In genomic region chr15:38853608-38854007, GRCh38 we compare ENCODE assay signal across 9 cellular contexts.
DNase-seq lines count a peak whose midpoint lies in the region; ATAC-seq and TF ChIP-seq lines count a peak whose summit lies in the region.
"Had no signal": no experiment of that assay in that cellular context is flagged by ENCODE, and none has a peak within 500 bp of the region (broad histone marks: within the 10 kb centered on the region; RNA-seq: fewer than 3 reads in every experiment).

No MANE protein-coding gene starts in this region.

- no peak for TF ChIP-seq POLR2A in testis (IDR thresholded peaks at IDR 0.05)

- TF ChIP-seq CTCF in Loucy (conservative IDR thresholded peaks at IDR 0.05; ENCODE audit: low read length) (peak; percentile 70), dorsolateral prefrontal cortex (IDR thresholded peaks at IDR 0.05 in 54 of 56, conservative IDR thresholded peaks at IDR 0.05 in 2 of 56; ENCODE audit: low read depth in 1 of 56, partially characterized antibody in 56 of 56) (no peak), testis (IDR thresholded peaks at IDR 0.05) (no peak)

- H3K36me3 ChIP-seq in Loucy (ENCODE audit: insufficient read depth, low read length), result no peaks in the 10 kb centered on the region
- H3K36me3 ChIP-seq in testis (ENCODE audit: low read depth, missing control alignments), result no peaks in the 10 kb centered on the region

- no peak overlapping the region for H3K27ac ChIP-seq in dorsolateral prefrontal cortex
- H3K27ac ChIP-seq in testis, result no peak overlapping the region

- H3K4me2 ChIP-seq in Loucy (ENCODE audit: low read depth, low read length, poor library complexity, severe bottlenecking), result no peak overlapping the region

- WGBS in testis, 2 donors, result 68 to 86% methylated on average over 1 of the region's 1 CpG

- no peaks in the 10 kb centered on the region for H4K20me1 ChIP-seq in Loucy (ENCODE audit: insufficient read depth, low read length, poor library complexity, severe bottlenecking)

- no peak for ATAC-seq in GM19397 (IDR thresholded peaks at IDR 0.05; ENCODE audit: unreplicated experiment)
- ATAC-seq: natural killer cell treated with Interleukin-12 subunit alpha and Interleukin-12 subunit beta and Interleukin-15 and Interleukin-18, amount 100 ng/mL, for 72 hours had no signal

- H3F3A ChIP-seq in Loucy (ENCODE audit: low read depth), result no peaks in the 10 kb centered on the region

- H3K9me2 ChIP-seq in Loucy (replicated peaks; ENCODE audit: low read depth, low read length), result no peaks in the 10 kb centered on the region

- intact Hi-C loops in dorsolateral prefrontal cortex (cut with DNase I) (no loop called here), testis (cut with DNase I; ENCODE audit: low total_unique reads) (no loop called here)

- H2AFZ ChIP-seq in Loucy (ENCODE audit: low read length), result no peak overlapping the region

- H3K79me2 ChIP-seq in Loucy (ENCODE audit: insufficient read depth, low read length), result no peaks in the 10 kb centered on the region

- H3K27me3 ChIP-seq in Loucy (ENCODE audit: insufficient read depth, low read length, poor library complexity, severe bottlenecking) (no peaks in the 10 kb centered on the region), dorsolateral prefrontal cortex (peaks cover 0 to 6% (median 0%) of the 10 kb centered on the region in 45 donors), testis (no peaks in the 10 kb centered on the region)

- H3K9ac ChIP-seq in Loucy (ENCODE audit: low read depth, low read length, poor library complexity, severe bottlenecking), result no peak overlapping the region

- no peaks in the 10 kb centered on the region for H3K4me1 ChIP-seq in Loucy (ENCODE audit: insufficient read depth, low read length, poor library complexity, severe bottlenecking)
- no peaks in the 10 kb centered on the region for H3K4me1 ChIP-seq in testis

- DNase-seq in DMS 273 (lab: John Stamatoyannopoulos, UW; ENCODE audit: unreplicated experiment) (peak; percentile 52), myocyte (ENCODE audit: low read depth) (peak; percentile 60), dorsolateral prefrontal cortex (no peak), NCI-H510A treated with DMSO at 0.1 percent for 48 hours (lab: John Stamatoyannopoulos, UW) (no peak), testis (no peak)
- peak; percentile 71 for DNase-seq in activated effector memory CD4-positive, alpha-beta T cell treated with anti-CD3 and anti-CD28 coated beads, Interleukin-2, amount 50 U/mL, for 16 hours

- no peaks in the 10 kb centered on the region for H3K9me3 ChIP-seq in Loucy (ENCODE audit: insufficient read depth, low read depth, low read length)
- no peaks in the 10 kb centered on the region for H3K9me3 ChIP-seq in testis

- H3K4me3 ChIP-seq in Loucy (ENCODE audit: low read length, poor library complexity, severe bottlenecking), result no peak overlapping the region
- no peak overlapping the region for H3K4me3 ChIP-seq in dorsolateral prefrontal cortex
- no peak overlapping the region for H3K4me3 ChIP-seq in testis

Comparison
In these comparisons a context has a peak if more than half of its experiments do, and no peak if none do; other contexts are left out.
1. DNase-seq: peak in DMS 273 (single experiment), activated effector memory CD4-positive, alpha-beta T cell treated with anti-CD3 and anti-CD28 coated beads, Interleukin-2, amount 50 U/mL, for 16 hours (single experiment) and myocyte (single experiment); none in dorsolateral prefrontal cortex (0 of 10), NCI-H510A treated with DMSO at 0.1 percent for 48 hours (single experiment) and testis (single experiment).